Comparison of ENCODE assay signal across 21 cellular contexts in genomic region chr18:46474487-46475366, GRCh38.
DNase-seq lines count a peak whose midpoint lies in the region; ATAC-seq and TF ChIP-seq lines count a peak whose summit lies in the region.
"Had no signal": no experiment of that assay in that cellular context is flagged by ENCODE, and none has a peak within 500 bp of the region (broad histone marks: within the 10 kb centered on the region; RNA-seq: fewer than 3 reads in every experiment).

No MANE protein-coding gene starts in this region.

- H3K27me3 ChIP-seq in tibial artery = peaks cover 0 to 5% of the 10 kb centered on the region in 2 donors
- H3K27me3 ChIP-seq: BLaER1 treated with 17β-estradiol and CSF1 and Interleukin-3, amounts not matched to agents 10 nM and 100 nM had no signal

- no peaks in the 10 kb centered on the region for H3K9me3 Mint-ChIP-seq in nephron progenitor cell
- H3K9me3 Mint-ChIP-seq: activated CD4-positive, alpha-beta memory T cell treated with anti-CD3 and anti-CD28 coated beads, Interleukin-2, amount 10 ng/mL, durations not matched to agents 7 days and 5 days; activated T-helper 2 cell treated with anti-CD3 and anti-CD28 coated beads, Interferon-gamma antibody, Interleukin-2, Interleukin-4, amounts not matched to agents 10 μg/mL and 5 μg/mL and 100 μg/mL, durations not matched to agents 14 hours and 24 hours and 36 hours; HFFc6; stimulated activated naive CD8-positive, alpha-beta T cell treated with anti-CD3 and anti-CD28 coated beads, Interleukin-15, Interleukin-2, amounts not matched to agents 100 ng/mL and 50 ng/mL, for 24 hours had no signal

- H3K4me1 Mint-ChIP-seq in nephron progenitor cell = peaks cover 18% of the 10 kb centered on the region

- DNase-seq in NCI-H1092 treated with DMSO at 0.1 percent for 48 hours (lab: John Stamatoyannopoulos, UW) (peak; percentile 51), NCI-H1092 (lab: John Stamatoyannopoulos, UW) (no peak), NCI-H146 (lab: John Stamatoyannopoulos, UW) (peak; percentile 92), nephron progenitor cell (no peak), tibial artery (no peak), HT-29 (ENCODE audit: low spot score) (no peak)
- DNase-seq in stimulated activated CD4-positive, alpha-beta T cell treated with anti-CD3 and anti-CD28 coated beads, Interleukin-1b, Interleukin-23, amount 100 ng/mL, for 48 hours = no peak
- DNase-seq: activated CD4-positive, alpha-beta memory T cell treated with anti-CD3 and anti-CD28 coated beads, Interleukin-2, amount 10 ng/mL, durations not matched to agents 7 days and 5 days; aorta; erythroblast; HFFc6; OCI-M1 had no signal

- intact Hi-C loops in tibial artery (cut with DNase I; ENCODE audit: low total_unique reads) = no loop called here

- H3K27ac Mint-ChIP-seq in nephron progenitor cell = peak overlapping the region; percentile 66
- H3K27ac Mint-ChIP-seq: activated CD4-positive, alpha-beta memory T cell treated with anti-CD3 and anti-CD28 coated beads, Interleukin-2, amount 10 ng/mL, durations not matched to agents 7 days and 5 days; activated T-helper 2 cell treated with anti-CD3 and anti-CD28 coated beads, Interferon-gamma antibody, Interleukin-2, Interleukin-4, amounts not matched to agents 10 μg/mL and 5 μg/mL and 100 μg/mL, durations not matched to agents 14 hours and 24 hours and 36 hours; HFFc6; stimulated activated naive CD8-positive, alpha-beta T cell treated with anti-CD3 and anti-CD28 coated beads, Interleukin-15, Interleukin-2, amounts not matched to agents 100 ng/mL and 50 ng/mL, for 24 hours had no signal

- H3K4me3 ChIP-seq in tibial artery = no peak overlapping the region
- H3K4me3 ChIP-seq: BLaER1 treated with 17β-estradiol and CSF1 and Interleukin-3, amounts not matched to agents 10 nM and 100 nM; GM12878; SK-N-MC; smooth muscle cell had no signal

- TF ChIP-seq CTCF in nephron progenitor cell (IDR thresholded peaks at IDR 0.05) (no peak), tibial artery (IDR thresholded peaks at IDR 0.05) (no peak)

- H3K9me3 ChIP-seq in tibial artery = no peaks in the 10 kb centered on the region
- H3K9me3 ChIP-seq: BLaER1 treated with 17β-estradiol and CSF1 and Interleukin-3, amounts not matched to agents 10 nM and 100 nM had no signal

- H3K4me1 ChIP-seq in tibial artery = peaks cover 0 to 3% (median 0%) of the 10 kb centered on the region in 4 donors
- H3K4me1 ChIP-seq: BLaER1 treated with 17β-estradiol and CSF1 and Interleukin-3, amounts not matched to agents 10 nM and 100 nM had no signal

- no peaks in the 10 kb centered on the region for H3K36me3 Mint-ChIP-seq in nephron progenitor cell (ENCODE audit: low read depth)

- H3K27me3 Mint-ChIP-seq in nephron progenitor cell (ENCODE audit: low read depth, poor library complexity) = peaks cover 32% of the 10 kb centered on the region
- H3K27me3 Mint-ChIP-seq: stimulated activated naive CD8-positive, alpha-beta T cell treated with anti-CD3 and anti-CD28 coated beads, Interleukin-15, Interleukin-2, amounts not matched to agents 100 ng/mL and 50 ng/mL, for 24 hours had no signal

- no peaks in the 10 kb centered on the region for H3K36me3 ChIP-seq in tibial artery
- H3K36me3 ChIP-seq: BLaER1 treated with 17β-estradiol and CSF1 and Interleukin-3, amounts not matched to agents 10 nM and 100 nM had no signal

- no peak overlapping the region for H3K27ac ChIP-seq in tibial artery
- H3K27ac ChIP-seq: 22Rv1; BLaER1 treated with 17β-estradiol and CSF1 and Interleukin-3, amounts not matched to agents 10 nM and 100 nM; HL-60; SK-N-MC had no signal

- ATAC-seq in SK-N-SH treated with all-trans-retinoic acid at 6 μM for 48 hours = peak; percentile 33; the same call in 2 of the 3 replicates
- ATAC-seq: GM12878 had no signal

- no peak overlapping the region for H3K4me3 Mint-ChIP-seq in nephron progenitor cell
- H3K4me3 Mint-ChIP-seq: activated CD4-positive, alpha-beta memory T cell treated with anti-CD3 and anti-CD28 coated beads, Interleukin-2, amount 10 ng/mL, durations not matched to agents 7 days and 5 days; HFFc6; stimulated activated naive CD8-positive, alpha-beta T cell treated with anti-CD3 and anti-CD28 coated beads, Interleukin-15, Interleukin-2, amounts not matched to agents 100 ng/mL and 50 ng/mL, for 24 hours had no signal

TF ChIP-seq in SK-N-SH treated with all-trans-retinoic acid at 6 μM for 48 hours, 23 proteins besides CTCF, POLR2A, EP300 and RAD21:
- no peak for TF ChIP-seq ZC3H10 (CRISPR knock-in tag; IDR thresholded peaks at IDR 0.05)
- no peak for TF ChIP-seq ZFP3 (CRISPR knock-in tag; IDR thresholded peaks at IDR 0.05)
- TF ChIP-seq RARB (CRISPR knock-in tag; IDR thresholded peaks at IDR 0.05) = no peak
- TF ChIP-seq PATZ1 (CRISPR knock-in tag; IDR thresholded peaks at IDR 0.05; ENCODE audit: borderline replicate concordance) = no peak
- TF ChIP-seq ARNTL (CRISPR knock-in tag; IDR thresholded peaks at IDR 0.05; ENCODE audit: borderline replicate concordance, low read depth) = no peak
- TF ChIP-seq ZNF70 (CRISPR knock-in tag; IDR thresholded peaks at IDR 0.05) = no peak
- TF ChIP-seq ESRRG (CRISPR knock-in tag; IDR thresholded peaks at IDR 0.05) = no peak
- no peak for TF ChIP-seq PPARA (CRISPR knock-in tag; IDR thresholded peaks at IDR 0.05; ENCODE audit: borderline replicate concordance)
- TF ChIP-seq CREB5 (CRISPR knock-in tag; IDR thresholded peaks at IDR 0.05; ENCODE audit: low read depth) = no peak
- TF ChIP-seq SNAI2 (CRISPR knock-in tag; IDR thresholded peaks at IDR 0.05) = no peak
- TF ChIP-seq TCF4 (CRISPR knock-in tag; IDR thresholded peaks at IDR 0.05; ENCODE audit: borderline replicate concordance) = no peak
- no peak for TF ChIP-seq TOX (CRISPR knock-in tag; IDR thresholded peaks at IDR 0.05; ENCODE audit: borderline replicate concordance)
- no peak for TF ChIP-seq OSR1 (CRISPR knock-in tag; IDR thresholded peaks at IDR 0.05)

Comparison
In these comparisons a context has a peak if more than half of its experiments do, and no peak if none do; other contexts are left out.
1. DNase-seq: peak in NCI-H1092 treated with DMSO at 0.1 percent for 48 hours (single experiment) and NCI-H146 (single experiment); none in NCI-H1092 (single experiment), nephron progenitor cell (single experiment), tibial artery (0 of 2), stimulated activated CD4-positive, alpha-beta T cell treated with anti-CD3 and anti-CD28 coated beads, Interleukin-1b, Interleukin-23, amount 100 ng/mL, for 48 hours (single experiment) and HT-29 (single experiment).